In genomic region chr20:14226051-14227049, GRCh38 we compare ENCODE assay signal across 8 cellular contexts.
DNase-seq lines count a peak whose midpoint lies in the region; ATAC-seq and TF ChIP-seq lines count a peak whose summit lies in the region.
"Not testable (repeated sequence)": the region's sequence is repeated elsewhere in the genome, so short reads cannot be mapped to it uniquely, and the experiment has no call there.

No MANE protein-coding gene starts in this region.

- H3K27ac ChIP-seq in breast epithelium; right cardiac atrium (ENCODE audit: low read length); urinary bladder (ENCODE audit: low read depth): not testable (repeated sequence)
- peak overlapping the region in 1 of 4 donors; percentile 31 for H3K27ac ChIP-seq in esophagus muscularis mucosa (replicated peaks in 1 of 4)

- CTCF ChIA-PET in Caco-2 (lab: Charles Lee), result not testable (repeated sequence)

- peak overlapping the region; percentile 21 for H3K4me3 ChIP-seq in Caco-2 (ENCODE audit: low read depth, low read length)
- H3K4me3 ChIP-seq in breast epithelium, result peak overlapping the region; percentile 21 to 62 (median 42)
- H3K4me3 ChIP-seq in esophagus muscularis mucosa, result peak overlapping the region; percentile 48 to 56 (median 54)
- H3K4me3 ChIP-seq in right cardiac atrium (ENCODE audit: low read length), result peak overlapping the region; percentile 21
- H3K4me3 ChIP-seq in skeletal muscle satellite cell (ENCODE audit: low read length), result peak overlapping the region; percentile 57
- H3K4me3 ChIP-seq in urinary bladder (ENCODE audit: low read depth, low read length), result peak overlapping the region; percentile 17

- not testable (repeated sequence) for H3K9me3 Mint-ChIP-seq in Caco-2 (ENCODE audit: unreplicated experiment)

- not testable (repeated sequence) for H3K9me3 ChIP-seq in Caco-2; breast epithelium; esophagus muscularis mucosa; right cardiac atrium (ENCODE audit: control insufficient read depth, low read length); skeletal muscle satellite cell (replicated peaks; ENCODE audit: low read length)

- POLR2A ChIA-PET in Caco-2 (lab: Charles Lee), result interaction anchor here (0.7 kb wide), 1 partner anchor 649 kb away, joined by 3 read pairs; no protein-coding TSS in a partner anchor

- 51% methylated on average over 2 of the region's 53 CpGs for WGBS in esophagus muscularis mucosa
- 50% methylated on average over 44 of the region's 53 CpGs for WGBS in right cardiac atrium
- WGBS in urinary bladder, result 59% methylated on average over 46 of the region's 53 CpGs

- H3K27me3 Mint-ChIP-seq in Caco-2 (ENCODE audit: insufficient read depth, unreplicated experiment), result not testable (repeated sequence)

- H3K27me3 ChIP-seq in Caco-2 (replicated peaks; ENCODE audit: control insufficient read depth, insufficient read depth, low read length); breast epithelium; esophagus muscularis mucosa; right cardiac atrium (ENCODE audit: control insufficient read depth, insufficient read depth); skeletal muscle satellite cell (ENCODE audit: control insufficient read depth, insufficient read depth, low read length): not testable (repeated sequence)

- not testable (repeated sequence) for H3K36me3 ChIP-seq in Caco-2 (ENCODE audit: control insufficient read depth, insufficient read depth, low read length); breast epithelium; esophagus muscularis mucosa; skeletal muscle satellite cell (ENCODE audit: insufficient read depth, low read length); urinary bladder (ENCODE audit: insufficient read depth)

- not testable (repeated sequence) for TF ChIP-seq CTCF in Caco-2 (IDR thresholded peaks at IDR 0.05; ENCODE audit: insufficient read depth in 1 of 2, low read depth in 1 of 2, low read length in 1 of 2, severe bottlenecking in 1 of 2, unreplicated experiment in 1 of 2); breast epithelium (IDR thresholded peaks at IDR 0.05); esophagus muscularis mucosa (IDR thresholded peaks at IDR 0.05)

- not testable (repeated sequence) for H3K9ac ChIP-seq in skeletal muscle satellite cell (ENCODE audit: low read depth, low read length)

- not testable (repeated sequence) for H3K36me3 Mint-ChIP-seq in Caco-2 (ENCODE audit: insufficient read depth, unreplicated experiment)

- TF ChIP-seq EP300 in esophagus muscularis mucosa (IDR thresholded peaks at IDR 0.05), result not testable (repeated sequence)

- peak overlapping the region; percentile 62 for H3K4me2 ChIP-seq in skeletal muscle satellite cell (ENCODE audit: low read length)

- peak overlapping the region; percentile 32 for H3K4me3 Mint-ChIP-seq in Caco-2 (ENCODE audit: unreplicated experiment)

- not testable (repeated sequence) for ATAC-seq in right cardiac atrium

- H3K4me1 Mint-ChIP-seq in Caco-2 (ENCODE audit: low read depth, unreplicated experiment), result not testable (repeated sequence)

- DNase-seq in Caco-2; breast epithelium (ENCODE audit: low spot score in 2 of 2); esophagus muscularis mucosa (ENCODE audit: extremely low spot score): not testable (repeated sequence)
- DNase-seq in NCI-H2227 treated with DMSO at 0.1 percent for 48 hours (lab: John Stamatoyannopoulos, UW), result peak; percentile 57
- DNase-seq in right cardiac atrium, result peak in 1 of 3 donors; percentile 52
- DNase-seq in myocyte (ENCODE audit: low read depth), result peak; percentile 2

- TF ChIP-seq POLR2A in breast epithelium (IDR thresholded peaks at IDR 0.05); esophagus muscularis mucosa (IDR thresholded peaks at IDR 0.05; ENCODE audit: low read depth): not testable (repeated sequence)

- H3K4me1 ChIP-seq in Caco-2; breast epithelium; esophagus muscularis mucosa; right cardiac atrium (ENCODE audit: control insufficient read depth, insufficient read depth, low read length); skeletal muscle satellite cell (ENCODE audit: control insufficient read depth, insufficient read depth, low read length); urinary bladder (ENCODE audit: insufficient read depth): not testable (repeated sequence)

- H3K27ac Mint-ChIP-seq in Caco-2 (ENCODE audit: unreplicated experiment), result not testable (repeated sequence)

- intact Hi-C loops in Caco-2 (cut with micrococcal nuclease; ENCODE audit: unreplicated experiment); breast epithelium (cut with DNase I; ENCODE audit: low total_unique reads); esophagus muscularis mucosa (cut with DNase I); right cardiac atrium (cut with DNase I): not testable (repeated sequence)

- BruUV-seq in Caco-2 (replicated peaks; lab: Mats Ljungman, UMichigan), result not testable (repeated sequence)
